15 cellular contexts compared by ENCODE assay signal in genomic region chr11:126478466-126478865, GRCh38.
"Had no signal": no experiment of that assay in that cellular context is flagged by ENCODE, and none has a peak within 500 bp of the region (broad histone marks: within the 10 kb centered on the region; RNA-seq: fewer than 3 reads in every experiment).

No MANE protein-coding gene starts in this region.

- H3K27ac Mint-ChIP-seq: activated CD4-positive, alpha-beta memory T cell treated with anti-CD3 and anti-CD28 coated beads for 36 hours had no signal

- H3K27ac ChIP-seq: ascending aorta, esophagus squamous epithelium, vagina had no signal

- DNase-seq: activated naive CD4-positive, alpha-beta T cell treated with anti-CD3 and anti-CD28 coated beads, Interleukin-2, amount 50 U/mL, for 16 hours; activated T-cell treated with anti-CD3 and anti-CD28 coated beads, Interleukin-2, amount 50 U/mL, for 1 hour; effector CD8-positive, alpha-beta T cell; esophagus squamous epithelium; mesenchymal stem cell; naive B cell; occipital lobe; trophoblast cell had no signal

- H3K27me3 Mint-ChIP-seq: dendritic cell treated with granulocyte-macrophage colony-stimulating factor and Interleukin-4, amounts not matched to agents 40 ng/mL and 50 ng/mL, for 4 days; stimulated activated naive CD8-positive, alpha-beta T cell treated with anti-CD3 and anti-CD28 coated beads, Interleukin-15, amount 100 ng/mL, for 72 hours had no signal

- H3K9me3 Mint-ChIP-seq: activated CD4-positive, alpha-beta memory T cell treated with anti-CD3 and anti-CD28 coated beads for 36 hours; dendritic cell treated with granulocyte-macrophage colony-stimulating factor and Interleukin-4, amounts not matched to agents 40 ng/mL and 50 ng/mL, for 4 days; naive B cell; stimulated activated naive CD8-positive, alpha-beta T cell treated with anti-CD3 and anti-CD28 coated beads, Interleukin-15, amount 100 ng/mL, for 72 hours; T-helper 2 cell treated with Interferon-gamma antibody and Interleukin-4, amounts not matched to agents 5 μg/mL and 100 μg/mL, for 36 hours had no signal

- H3K4me3 ChIP-seq: ascending aorta, esophagus squamous epithelium, mucosa of descending colon, vagina had no signal

- ATAC-seq: mucosa of descending colon had no signal

- H3K9me3 ChIP-seq: ascending aorta, esophagus squamous epithelium, mucosa of descending colon, vagina had no signal

- H3K27me3 ChIP-seq: ascending aorta, esophagus squamous epithelium, vagina had no signal

- H3K4me3 Mint-ChIP-seq: activated CD4-positive, alpha-beta memory T cell treated with anti-CD3 and anti-CD28 coated beads for 36 hours; dendritic cell treated with granulocyte-macrophage colony-stimulating factor and Interleukin-4, amounts not matched to agents 40 ng/mL and 50 ng/mL, for 4 days had no signal

- H3K36me3 ChIP-seq: ascending aorta, esophagus squamous epithelium, vagina had no signal

- H3K36me3 Mint-ChIP-seq: activated CD4-positive, alpha-beta memory T cell treated with anti-CD3 and anti-CD28 coated beads for 36 hours; naive B cell had no signal

- H3K4me1 ChIP-seq: ascending aorta had no signal
